In the genomic region with DNA sequence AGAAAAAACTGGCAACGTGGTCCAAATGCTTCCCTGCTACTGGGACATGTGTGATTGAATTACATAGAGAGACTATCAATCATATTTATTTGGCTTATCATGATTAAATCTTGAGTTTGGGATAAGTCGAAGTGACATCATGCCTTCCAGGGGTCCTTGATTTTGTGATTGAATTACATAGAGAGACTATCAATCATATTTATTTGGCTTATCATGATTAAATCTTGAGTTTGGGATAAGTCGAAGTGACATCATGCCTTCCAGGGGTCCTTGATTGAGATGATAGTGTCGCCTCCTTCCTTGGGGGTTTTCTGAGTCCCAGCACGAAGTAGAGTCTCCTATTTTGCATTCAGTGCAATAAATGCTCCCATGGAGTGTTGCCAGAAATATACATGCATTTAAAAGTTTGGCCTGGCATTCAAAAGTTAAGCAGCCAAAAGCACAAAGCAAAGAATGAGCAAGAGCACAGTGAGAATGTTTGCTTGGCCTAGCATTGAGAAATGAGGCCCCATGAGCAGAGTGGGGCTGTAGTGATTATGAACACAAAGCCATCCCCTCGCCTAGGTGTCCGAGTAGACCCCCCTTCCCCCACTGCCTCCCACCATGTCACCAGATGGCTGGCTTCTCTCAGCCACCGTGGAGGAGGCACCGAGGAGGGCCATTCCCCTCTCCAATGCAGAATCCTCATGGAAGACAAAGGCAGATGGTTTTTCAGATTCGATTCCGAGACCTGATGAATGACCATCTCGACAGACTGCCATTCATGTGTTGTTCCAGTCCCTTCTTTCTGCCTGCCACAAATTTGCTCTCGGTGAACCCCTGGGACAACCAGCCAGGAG, we compare ENCODE assay signal across 15 cellular contexts.
"Had no signal": no experiment of that assay in that cellular context is flagged by ENCODE, and none has a peak within 500 bp of the region (broad histone marks: within the 10 kb centered on the region; RNA-seq: fewer than 3 reads in every experiment).

No MANE protein-coding gene starts in this region.

- H3K27me3 ChIP-seq: body of pancreas, colonic mucosa had no signal

- H3K36me3 ChIP-seq: colonic mucosa, heart right ventricle had no signal

- DNase-seq: activated CD4-positive, alpha-beta T cell treated with anti-CD3 and anti-CD28 coated beads, Interleukin-2, amount 10 ng/mL, durations not matched to agents 24 days and 14 days; activated CD4-positive, CD25-positive, alpha-beta regulatory T cell; activated CD8-positive, alpha-beta memory T cell treated with anti-CD3 and anti-CD28 coated beads, Interleukin-2, amount 50 U/mL, for 4 hours; activated CD8-positive, alpha-beta T cell treated with anti-CD3 and anti-CD28 coated beads, Interleukin-2, amount 10 ng/mL, durations not matched to agents 7 days and 5 days; activated gamma-delta T cell; activated naive CD8-positive, alpha-beta T cell treated with anti-CD3 and anti-CD28 coated beads for 36 hours; activated T-cell treated with anti-CD3 and anti-CD28 coated beads, Interleukin-2, amount 50 U/mL, for 72 hours; amygdala; body of pancreas; central memory CD4-positive, alpha-beta T cell; colonic mucosa; left cardiac atrium had no signal

- H3K27me3 Mint-ChIP-seq: activated naive CD8-positive, alpha-beta T cell treated with anti-CD3 and anti-CD28 coated beads for 36 hours had no signal

- H3K9me3 ChIP-seq: body of pancreas, colonic mucosa, heart right ventricle had no signal

- H3K27ac Mint-ChIP-seq: activated CD4-positive, alpha-beta T cell treated with anti-CD3 and anti-CD28 coated beads, Interleukin-2, amount 10 ng/mL, durations not matched to agents 24 days and 14 days; activated CD8-positive, alpha-beta T cell treated with anti-CD3 and anti-CD28 coated beads, Interleukin-2, amount 10 ng/mL, durations not matched to agents 7 days and 5 days; activated naive CD8-positive, alpha-beta T cell treated with anti-CD3 and anti-CD28 coated beads for 36 hours; stimulated activated effector memory CD8-positive, alpha-beta T cell treated with anti-CD3 and anti-CD28 coated beads, Interleukin-12 subunit alpha, Interleukin-12 subunit beta, amount 100 ng/mL, for 72 hours had no signal

- H3K9me3 Mint-ChIP-seq: activated CD4-positive, alpha-beta T cell treated with anti-CD3 and anti-CD28 coated beads, Interleukin-2, amount 10 ng/mL, durations not matched to agents 24 days and 14 days; activated naive CD8-positive, alpha-beta T cell treated with anti-CD3 and anti-CD28 coated beads for 36 hours; activated T-cell treated with anti-CD3 and anti-CD28 coated beads, Interleukin-2, amount 50 U/mL, for 72 hours; stimulated activated effector memory CD8-positive, alpha-beta T cell treated with anti-CD3 and anti-CD28 coated beads, Interleukin-12 subunit alpha, Interleukin-12 subunit beta, amount 100 ng/mL, for 72 hours had no signal

- H3K4me1 Mint-ChIP-seq: stimulated activated effector memory CD8-positive, alpha-beta T cell treated with anti-CD3 and anti-CD28 coated beads, Interleukin-12 subunit alpha, Interleukin-12 subunit beta, amount 100 ng/mL, for 72 hours had no signal

- H3K4me3 Mint-ChIP-seq: activated CD4-positive, alpha-beta T cell treated with anti-CD3 and anti-CD28 coated beads, Interleukin-2, amount 10 ng/mL, durations not matched to agents 24 days and 14 days; activated CD8-positive, alpha-beta T cell treated with anti-CD3 and anti-CD28 coated beads, Interleukin-2, amount 10 ng/mL, durations not matched to agents 7 days and 5 days; activated naive CD8-positive, alpha-beta T cell treated with anti-CD3 and anti-CD28 coated beads for 36 hours; stimulated activated effector memory CD8-positive, alpha-beta T cell treated with anti-CD3 and anti-CD28 coated beads, Interleukin-12 subunit alpha, Interleukin-12 subunit beta, amount 100 ng/mL, for 72 hours had no signal

- H3K4me3 ChIP-seq: body of pancreas, colonic mucosa, heart right ventricle, lung had no signal

- H3K36me3 Mint-ChIP-seq: activated naive CD8-positive, alpha-beta T cell treated with anti-CD3 and anti-CD28 coated beads for 36 hours; stimulated activated effector memory CD8-positive, alpha-beta T cell treated with anti-CD3 and anti-CD28 coated beads, Interleukin-12 subunit alpha, Interleukin-12 subunit beta, amount 100 ng/mL, for 72 hours had no signal

- H3K27ac ChIP-seq: body of pancreas, colonic mucosa, heart right ventricle had no signal

- ATAC-seq: activated CD8-positive, alpha-beta T cell treated with anti-CD3 and anti-CD28 coated beads, Interleukin-2, amount 10 ng/mL, durations not matched to agents 7 days and 5 days; activated T-cell treated with anti-CD3 and anti-CD28 coated beads, Interleukin-2, amount 50 U/mL, for 72 hours; body of pancreas; stimulated activated effector memory CD8-positive, alpha-beta T cell treated with anti-CD3 and anti-CD28 coated beads, Interleukin-12 subunit alpha, Interleukin-12 subunit beta, amount 100 ng/mL, for 72 hours had no signal
